Comparison of ENCODE assay signal across 8 cellular contexts in genomic region chr14:54881235-54881760, GRCh38. TPM values are rescaled to one million over a fixed set of nuclear protein-coding genes. Genes with fewer than 3 reads are reported as not detected.
DNase-seq lines count a peak whose midpoint lies in the region; ATAC-seq and TF ChIP-seq lines count a peak whose summit lies in the region.

No MANE protein-coding gene starts in this region.

- H2BK120ac ChIP-seq in mesenchymal stem cell (ENCODE audit: low read depth, low read length): no peak overlapping the region

- H3K4me3 ChIP-seq in GM12865 (ENCODE audit: low read depth, low read length): peak overlapping the region; percentile 55
- H3K4me3 ChIP-seq in cardiac fibroblast (replicated peaks in 1 of 2; ENCODE audit: low read depth in 2 of 2, low read length in 2 of 2): peak overlapping the region; percentile 33 to 48
- H3K4me3 ChIP-seq in mesenchymal stem cell (ENCODE audit: insufficient read depth in 1 of 2, low read depth in 1 of 2, low read length in 2 of 2): peak overlapping the region in 1 of 2 experiments; percentile 85

- WGBS in mesenchymal stem cell: 92% methylated on average over 5 of the region's 6 CpGs

- H3K23ac ChIP-seq in mesenchymal stem cell (ENCODE audit: low read length in 2 of 2): no peak overlapping the region

- H2BK15ac ChIP-seq in mesenchymal stem cell (ENCODE audit: low read depth, poor library complexity, severe bottlenecking): no peak overlapping the region

- H3K4ac ChIP-seq in mesenchymal stem cell (ENCODE audit: low read depth in 1 of 2, low read length in 2 of 2): no peak overlapping the region

- H3K4me1 ChIP-seq in mesenchymal stem cell (ENCODE audit: control insufficient read depth, insufficient read depth, low read depth, low read length): no peaks in the 10 kb centered on the region

- peaks cover 1% of the 10 kb centered on the region for H3K79me1 ChIP-seq in mesenchymal stem cell (replicated peaks; ENCODE audit: low read length, poor library complexity, severe bottlenecking)

- no peak overlapping the region for H3K18ac ChIP-seq in mesenchymal stem cell (ENCODE audit: low read depth in 1 of 2, low read length in 2 of 2)

- no peak overlapping the region for H4K8ac ChIP-seq in mesenchymal stem cell (ENCODE audit: low read length)

- peak overlapping the region; percentile 86 for H3K9ac ChIP-seq in mesenchymal stem cell (ENCODE audit: low read length)

- ATAC-seq in GM21717 (IDR thresholded peaks at IDR 0.05; ENCODE audit: unreplicated experiment): peak; percentile 52
- no peak for ATAC-seq in GM21526 (IDR thresholded peaks at IDR 0.05; ENCODE audit: low FRiP score, unreplicated experiment)

- H2BK5ac ChIP-seq in mesenchymal stem cell (ENCODE audit: low read depth, low read length, poor library complexity, severe bottlenecking): no peak overlapping the region

- H2AK5ac ChIP-seq in mesenchymal stem cell (ENCODE audit: low read length, severe bottlenecking): no peak overlapping the region

- no peak for TF ChIP-seq CTCF in GM12865 (IDR thresholded peaks at IDR 0.05; ENCODE audit: insufficient read depth, low read depth, low read length, missing control alignments)
- TF ChIP-seq CTCF in cardiac fibroblast (IDR thresholded peaks at IDR 0.05; ENCODE audit: low read depth, low read length): peak; percentile 5

- H3K27me3 ChIP-seq in mesenchymal stem cell (ENCODE audit: control insufficient read depth in 1 of 2, insufficient read depth in 1 of 2, low read length in 2 of 2): no peaks in the 10 kb centered on the region

- no peak overlapping the region for H3K4me2 ChIP-seq in mesenchymal stem cell (ENCODE audit: low read length, poor library complexity, severe bottlenecking)

- DNase-seq in GM12865 (ENCODE audit: low read depth) (peak; percentile 80), NCI-H2171 (lab: John Stamatoyannopoulos, UW) (peak; percentile 16), cardiac fibroblast (ENCODE audit: low read depth in 2 of 2) (peak; percentile 69 to 88), mesenchymal stem cell (no peak), T1000 (lab: John Stamatoyannopoulos, UW) (no peak), NCI-H748 (lab: John Stamatoyannopoulos, UW; ENCODE audit: unreplicated experiment) (no peak)

- no peak overlapping the region for H4K91ac ChIP-seq in mesenchymal stem cell (ENCODE audit: low read length)

- H3K9me3 ChIP-seq in mesenchymal stem cell (ENCODE audit: control insufficient read depth, low read length): no peaks in the 10 kb centered on the region

- H2AFZ ChIP-seq in mesenchymal stem cell (ENCODE audit: low read depth, low read length): no peak overlapping the region

- H3K27ac ChIP-seq in mesenchymal stem cell (ENCODE audit: low read length, poor library complexity, severe bottlenecking): no peak overlapping the region

- H3K14ac ChIP-seq in mesenchymal stem cell (ENCODE audit: low read length in 2 of 2): no peak overlapping the region

- H2BK12ac ChIP-seq in mesenchymal stem cell (ENCODE audit: low read length in 2 of 2): no peak overlapping the region

- H3K36me3 ChIP-seq in mesenchymal stem cell (ENCODE audit: control insufficient read depth in 1 of 2, insufficient read depth in 2 of 2, low read depth in 1 of 2, low read length in 2 of 2): no peaks in the 10 kb centered on the region

RNA-seq across cellular contexts. Expression of gene GCH1, which starts 21.3 kb away (rescaled TPM):
- 3.6 TPM for polyA plus RNA-seq in mesenchymal stem cell (2013, experiment 1 of 2)
- polyA plus RNA-seq in mesenchymal stem cell (2013, experiment 2 of 2): 4.0 TPM

Comparison
In these comparisons a context has a peak if more than half of its experiments do, and no peak if none do; other contexts are left out.
1. DNase-seq: peak in GM12865 (single experiment), NCI-H2171 (single experiment) and cardiac fibroblast (2 of 2); none in mesenchymal stem cell (single experiment), T1000 (single experiment) and NCI-H748 (single experiment).